In the genomic region with DNA sequence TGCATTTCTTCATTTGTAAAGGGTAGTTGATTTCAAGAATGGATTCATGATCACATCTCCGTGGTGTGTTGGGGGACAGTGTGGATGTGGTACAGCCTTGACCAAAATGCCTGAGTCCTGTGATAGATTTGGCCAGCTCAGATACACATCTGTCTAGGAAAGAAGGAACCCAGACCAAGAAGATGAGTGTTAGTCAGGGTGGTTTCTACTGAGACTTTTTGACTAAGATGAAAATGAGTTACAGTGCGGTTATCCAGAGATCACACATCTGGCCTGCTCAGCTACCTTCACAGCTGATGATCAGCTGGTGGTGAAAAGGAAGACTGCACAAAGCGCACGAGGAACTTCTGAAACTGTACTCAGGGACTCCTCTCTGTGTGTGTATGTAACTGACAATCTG, we compare ENCODE assay signal across 8 cellular contexts.
DNase-seq lines count a peak whose midpoint lies in the region; ATAC-seq and TF ChIP-seq lines count a peak whose summit lies in the region.

No MANE protein-coding gene starts in this region.

- H3K36me3 Mint-ChIP-seq in MCF 10A (ENCODE audit: insufficient read depth, unreplicated experiment) = peaks cover 22% of the 10 kb centered on the region
- H3K36me3 Mint-ChIP-seq in activated CD4-positive, alpha-beta T cell treated with anti-CD3 and anti-CD28 coated beads, Interleukin-2, amount 10 ng/mL, durations not matched to agents 7 days and 5 days (ENCODE audit: low read depth) = peaks cover 20% of the 10 kb centered on the region

- H3K4me1 Mint-ChIP-seq in MCF 10A (ENCODE audit: insufficient read depth, unreplicated experiment) = peaks cover 35% of the 10 kb centered on the region
- H3K4me1 Mint-ChIP-seq in activated CD4-positive, alpha-beta T cell treated with anti-CD3 and anti-CD28 coated beads, Interleukin-2, amount 10 ng/mL, durations not matched to agents 7 days and 5 days = peaks cover 68% of the 10 kb centered on the region

- no peaks in the 10 kb centered on the region for H3K36me3 ChIP-seq in breast epithelium
- no peaks in the 10 kb centered on the region for H3K36me3 ChIP-seq in lower lobe of right lung
- peaks cover 11% of the 10 kb centered on the region for H3K36me3 ChIP-seq in brain microvascular endothelial cell (replicated peaks)

- no peak for TF ChIP-seq CTCF in MCF 10A (IDR thresholded peaks at IDR 0.05; ENCODE audit: unreplicated experiment)
- TF ChIP-seq CTCF in breast epithelium (IDR thresholded peaks at IDR 0.05) = no peak
- TF ChIP-seq CTCF in lower lobe of right lung (IDR thresholded peaks at IDR 0.05) = no peak
- no peak for TF ChIP-seq CTCF in brain microvascular endothelial cell (IDR thresholded peaks at IDR 0.05; ENCODE audit: low read depth, low read length, missing control alignments)

- H3K4me1 ChIP-seq in breast epithelium (no peaks in the 10 kb centered on the region), lower lobe of right lung (peaks cover 65% of the 10 kb centered on the region)

- BruUV-seq in MCF 10A (replicated peaks; lab: Mats Ljungman, UMichigan) = no TSS peak

- no peak overlapping the region for H3K4me3 ChIP-seq in breast epithelium
- peak overlapping the region; percentile 1 for H3K4me3 ChIP-seq in lower lobe of right lung
- no peak overlapping the region for H3K4me3 ChIP-seq in brain microvascular endothelial cell (ENCODE audit: low read depth, low read length)

- H3K27ac ChIP-seq in breast epithelium = no peak overlapping the region
- peak overlapping the region; percentile 48 for H3K27ac ChIP-seq in lower lobe of right lung
- no peak overlapping the region for H3K27ac ChIP-seq in brain microvascular endothelial cell

- ATAC-seq in HG03108 (IDR thresholded peaks at IDR 0.05; ENCODE audit: unreplicated experiment) = peak; percentile 80
- ATAC-seq in lower lobe of right lung = peak; percentile 4 to 42

- TF ChIP-seq POLR2A in breast epithelium (IDR thresholded peaks at IDR 0.05) = no peak

- H3K9me3 Mint-ChIP-seq in MCF 10A (ENCODE audit: unreplicated experiment) = no peaks in the 10 kb centered on the region
- H3K9me3 Mint-ChIP-seq in activated CD4-positive, alpha-beta T cell treated with anti-CD3 and anti-CD28 coated beads, Interleukin-2, amount 10 ng/mL, durations not matched to agents 7 days and 5 days = peaks cover 2% of the 10 kb centered on the region

- intact Hi-C loops in MCF 10A (cut with micrococcal nuclease) = no loop called here
- intact Hi-C loops in breast epithelium (cut with DNase I; ENCODE audit: low total_unique reads) = no loop called here
- intact Hi-C loops in lower lobe of right lung (cut with DNase I) = no loop called here

- CTCF ChIA-PET in MCF 10A (lab: Yijun Ruan, JAX) = interaction anchor here (0.8 to 1.4 kb wide), 3 partner anchors 10 to 225 kb away, joined by 3 to 5 read pairs (median 3); no protein-coding TSS in a partner anchor
- CTCF ChIA-PET in activated CD4-positive, alpha-beta T cell treated with anti-CD3 and anti-CD28 coated beads, Interleukin-2, amount 10 ng/mL, durations not matched to agents 7 days and 5 days (lab: Charles Lee) = interaction anchor here (0.7 to 2.4 kb wide), 13 partner anchors 10 to 225 kb away, joined by 3 to 17 read pairs (median 4); no protein-coding TSS in a partner anchor

- H3K27me3 ChIP-seq in breast epithelium (no peaks in the 10 kb centered on the region), lower lobe of right lung (ENCODE audit: low read depth) (no peaks in the 10 kb centered on the region), brain microvascular endothelial cell (replicated peaks) (no peaks in the 10 kb centered on the region)

- peak overlapping the region; percentile 68 for H3K27ac Mint-ChIP-seq in MCF 10A (ENCODE audit: low read depth, unreplicated experiment)
- peak overlapping the region; percentile 92 for H3K27ac Mint-ChIP-seq in activated CD4-positive, alpha-beta T cell treated with anti-CD3 and anti-CD28 coated beads, Interleukin-2, amount 10 ng/mL, durations not matched to agents 7 days and 5 days

- H3K9me3 ChIP-seq in breast epithelium = no peaks in the 10 kb centered on the region
- no peaks in the 10 kb centered on the region for H3K9me3 ChIP-seq in lower lobe of right lung

- DNase-seq in MCF 10A (ENCODE audit: unreplicated experiment) (no peak), breast epithelium (ENCODE audit: low spot score in 2 of 2) (no peak), lower lobe of right lung (no peak), brain microvascular endothelial cell (no peak), putamen (ENCODE audit: low spot score) (no peak), SKM-1 treated with dmso at 0.1 percent for 144 hours (lab: John Stamatoyannopoulos, UW; ENCODE audit: unreplicated experiment) (no peak)
- DNase-seq in activated CD4-positive, alpha-beta T cell treated with anti-CD3 and anti-CD28 coated beads, Interleukin-2, amount 10 ng/mL, durations not matched to agents 7 days and 5 days = peak; percentile 73

- peak overlapping the region; percentile 35 for H3K4me3 Mint-ChIP-seq in MCF 10A (ENCODE audit: unreplicated experiment)
- H3K4me3 Mint-ChIP-seq in activated CD4-positive, alpha-beta T cell treated with anti-CD3 and anti-CD28 coated beads, Interleukin-2, amount 10 ng/mL, durations not matched to agents 7 days and 5 days = peak overlapping the region; percentile 75

- H3K27me3 Mint-ChIP-seq in MCF 10A (ENCODE audit: insufficient read depth, unreplicated experiment) = no peaks in the 10 kb centered on the region
- no peaks in the 10 kb centered on the region for H3K27me3 Mint-ChIP-seq in activated CD4-positive, alpha-beta T cell treated with anti-CD3 and anti-CD28 coated beads, Interleukin-2, amount 10 ng/mL, durations not matched to agents 7 days and 5 days

- POLR2A ChIA-PET in MCF 10A (lab: Yijun Ruan, JAX) = interaction anchor here (1.3 to 2.2 kb wide), 3 partner anchors 8 to 23 kb away, joined by 4 to 9 read pairs (median 5); no protein-coding TSS in a partner anchor
- POLR2A ChIA-PET in activated CD4-positive, alpha-beta T cell treated with anti-CD3 and anti-CD28 coated beads, Interleukin-2, amount 10 ng/mL, durations not matched to agents 7 days and 5 days (lab: Charles Lee) = interaction anchor here (1.0 kb wide), 1 partner anchor 68 kb away, joined by 3 read pairs; the partner anchor contains the start of gene FNDC3B

- in situ Hi-C loops in brain microvascular endothelial cell (cut with HindIII; ENCODE audit: low pct_ligation_motif_present, low sequenced_read_pairs) = no loop called here
